In the genomic region with DNA sequence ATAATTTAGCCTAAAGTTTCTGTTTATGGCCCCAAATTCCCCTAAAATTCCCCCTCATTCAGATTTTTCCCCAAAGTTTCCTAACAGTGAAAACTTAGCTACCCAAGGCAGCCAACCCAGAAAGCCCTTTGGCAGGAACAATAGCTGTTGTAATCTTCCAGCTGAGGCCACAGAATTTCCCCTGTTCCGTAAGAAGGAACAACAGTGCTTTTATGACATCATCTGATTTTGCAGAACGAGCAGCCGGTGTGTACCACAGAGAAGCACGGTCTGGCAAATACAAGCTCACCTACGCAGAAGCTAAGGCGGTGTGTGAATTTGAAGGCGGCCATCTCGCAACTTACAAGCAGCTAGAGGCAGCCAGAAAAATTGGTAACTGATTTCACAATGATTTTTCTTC, we compare ENCODE assay signal across 8 cellular contexts. TPM values are rescaled to one million over a fixed set of nuclear protein-coding genes. Genes with fewer than 3 reads are reported as not detected.
DNase-seq lines count a peak whose midpoint lies in the region; ATAC-seq, FAIRE-seq and TF ChIP-seq lines count a peak whose summit lies in the region.

No MANE protein-coding gene starts in this region.

- H3K9me3 Mint-ChIP-seq in activated CD4-positive, alpha-beta memory T cell treated with anti-CD3 and anti-CD28 coated beads for 36 hours = no peaks in the 10 kb centered on the region

- H3K36me3 Mint-ChIP-seq in activated CD4-positive, alpha-beta memory T cell treated with anti-CD3 and anti-CD28 coated beads for 36 hours = no peaks in the 10 kb centered on the region

- POLR2A ChIA-PET in activated CD4-positive, alpha-beta memory T cell treated with anti-CD3 and anti-CD28 coated beads for 36 hours (lab: Charles Lee) = no interaction called here

- H3K36me3 ChIP-seq in bronchial epithelial cell (ENCODE audit: control insufficient read depth, insufficient read depth, low read length) (no peaks in the 10 kb centered on the region), osteoblast (ENCODE audit: insufficient read depth, low read length) (no peaks in the 10 kb centered on the region), ascending aorta (no peaks in the 10 kb centered on the region)

- CTCF ChIA-PET in activated CD4-positive, alpha-beta memory T cell treated with anti-CD3 and anti-CD28 coated beads for 36 hours (lab: Charles Lee) = no interaction called here

- peak overlapping the region; percentile 78 for H2AFZ ChIP-seq in osteoblast (ENCODE audit: low read length)

- H3K4me1 Mint-ChIP-seq in activated CD4-positive, alpha-beta memory T cell treated with anti-CD3 and anti-CD28 coated beads for 36 hours (ENCODE audit: low read depth) = peaks cover 3% of the 10 kb centered on the region

- peaks cover 2% of the 10 kb centered on the region for H3K79me2 ChIP-seq in osteoblast (ENCODE audit: insufficient read depth, low read length)

- H3K4me2 ChIP-seq in osteoblast (ENCODE audit: insufficient read depth, low read length) = no peak overlapping the region

- H3K27ac Mint-ChIP-seq in activated CD4-positive, alpha-beta memory T cell treated with anti-CD3 and anti-CD28 coated beads for 36 hours = no peak overlapping the region

- H4K20me1 ChIP-seq in osteoblast (ENCODE audit: insufficient read depth, low read length) = no peaks in the 10 kb centered on the region

- DNase-seq in bronchial epithelial cell (ENCODE audit: low read depth) = no peak
- DNase-seq in osteoblast (ENCODE audit: insufficient read length, low spot score, missing footprints) = no peak
- no peak for DNase-seq in ascending aorta (ENCODE audit: low spot score in 2 of 2)
- DNase-seq in T1000 (lab: John Stamatoyannopoulos, UW) = no peak
- DNase-seq in activated CD4-positive, alpha-beta T cell treated with anti-CD3 and anti-CD28 coated beads for 48 hours = no peak
- no peak for DNase-seq in activated CD4-positive, alpha-beta memory T cell treated with anti-CD3 and anti-CD28 coated beads for 36 hours

- no peak overlapping the region for H3K4me3 Mint-ChIP-seq in activated CD4-positive, alpha-beta memory T cell treated with anti-CD3 and anti-CD28 coated beads for 36 hours

- H3K9me3 ChIP-seq in osteoblast (ENCODE audit: low read depth, low read length) (no peaks in the 10 kb centered on the region), ascending aorta (no peaks in the 10 kb centered on the region)

- H3K4me1 ChIP-seq in osteoblast (ENCODE audit: insufficient read depth, low read length) (peaks cover 7% of the 10 kb centered on the region), ascending aorta (no peaks in the 10 kb centered on the region)

- no peak overlapping the region for H3K4me3 ChIP-seq in bronchial epithelial cell (ENCODE audit: low read depth, low read length)
- no peak overlapping the region for H3K4me3 ChIP-seq in osteoblast (ENCODE audit: insufficient read depth, low read length)
- H3K4me3 ChIP-seq in ascending aorta = no peak overlapping the region

- H3K27ac ChIP-seq in osteoblast (ENCODE audit: low read depth, low read length) (no peak overlapping the region), ascending aorta (no peak overlapping the region)

- no peaks in the 10 kb centered on the region for H3K27me3 Mint-ChIP-seq in activated CD4-positive, alpha-beta memory T cell treated with anti-CD3 and anti-CD28 coated beads for 36 hours

- H3K27me3 ChIP-seq in bronchial epithelial cell (ENCODE audit: control insufficient read depth, insufficient read depth, low read length) (no peaks in the 10 kb centered on the region), osteoblast (ENCODE audit: insufficient read depth, low read length) (no peaks in the 10 kb centered on the region), ascending aorta (no peaks in the 10 kb centered on the region)

- intact Hi-C loops in ascending aorta (cut with DNase I) = no loop called here
- intact Hi-C loops in activated CD4-positive, alpha-beta memory T cell treated with anti-CD3 and anti-CD28 coated beads for 36 hours (cut with micrococcal nuclease) = no loop called here

- ATAC-seq in GM18519 (IDR thresholded peaks at IDR 0.05; ENCODE audit: low FRiP score, unreplicated experiment) (peak; percentile 85), HG03103 (IDR thresholded peaks at IDR 0.05; ENCODE audit: low read depth, unreplicated experiment) (peak; percentile 49)

- TF ChIP-seq CTCF in bronchial epithelial cell (IDR thresholded peaks at IDR 0.05; ENCODE audit: insufficient read depth, low read length, severe bottlenecking) = no peak
- TF ChIP-seq CTCF in osteoblast (IDR thresholded peaks at IDR 0.05; ENCODE audit: extremely low read depth, low read depth, low read length) = no peak
- TF ChIP-seq CTCF in ascending aorta (IDR thresholded peaks at IDR 0.05) = no peak

- FAIRE-seq in bronchial epithelial cell (lab: Jason Lieb, UNC) = peak; percentile 36

RNA-seq across cellular contexts. Expression of gene TNFAIP6, which starts 6.3 kb away (rescaled TPM):
- total RNA-seq in bronchial epithelial cell = 0.13 and 2.6 TPM in 2 replicates
- 43.1 and 61.6 TPM in 2 replicates for total RNA-seq in osteoblast
- total RNA-seq in ascending aorta = 13.6 TPM
- total RNA-seq in activated CD4-positive, alpha-beta memory T cell treated with anti-CD3 and anti-CD28 coated beads for 36 hours = not detected

RNA-seq across cellular contexts. Expression of gene RIF1, which starts 46.0 kb away (rescaled TPM):
- total RNA-seq in bronchial epithelial cell = 22.1 and 25.3 TPM in 2 replicates
- total RNA-seq in osteoblast = 45.1 and 48.5 TPM in 2 replicates
- 10.7 TPM for total RNA-seq in ascending aorta
- 10 to 100 TPM; 56.8 to 59.2 TPM for total RNA-seq in activated CD4-positive, alpha-beta memory T cell treated with anti-CD3 and anti-CD28 coated beads for 36 hours
